ENCODE assay signal across 20 cellular contexts in the genomic region with DNA sequence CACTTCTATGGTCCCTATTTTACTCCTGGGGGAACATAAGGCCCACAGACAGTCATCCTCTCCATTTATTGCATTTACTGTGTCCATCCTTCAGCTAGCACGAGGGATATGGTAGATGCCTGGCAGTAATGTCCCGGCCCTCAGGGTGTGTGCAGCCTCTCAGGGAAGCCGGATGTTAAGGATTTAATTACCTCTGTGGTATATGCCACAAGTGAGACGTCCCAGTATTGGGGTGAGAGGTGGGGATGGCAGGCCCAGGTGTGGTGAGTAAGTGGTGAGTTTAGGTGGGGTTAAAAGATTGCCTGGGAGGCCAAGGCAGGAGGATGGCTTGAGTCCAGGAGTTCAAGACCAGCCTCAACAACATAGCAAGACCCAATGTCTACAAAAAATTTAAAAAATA.
"Had no signal": no experiment of that assay in that cellular context is flagged by ENCODE, and none has a peak within 500 bp of the region (broad histone marks: within the 10 kb centered on the region; RNA-seq: fewer than 3 reads in every experiment).

No MANE protein-coding gene starts in this region.

- H3K4me2 ChIP-seq: neural progenitor cell, smooth muscle cell had no signal

- H3K9me3 ChIP-seq: ascending aorta, colonic mucosa, heart left ventricle, lower lobe of right lung, stomach, thoracic aorta, vagina had no signal

- H3K9ac ChIP-seq: neural progenitor cell had no signal

- H3K27ac ChIP-seq: ascending aorta, brain microvascular endothelial cell, colonic mucosa, heart left ventricle, lower lobe of right lung, neural progenitor cell, stomach, thoracic aorta, vagina had no signal

- H3K27me3 ChIP-seq: ascending aorta, brain microvascular endothelial cell, colonic mucosa, heart left ventricle, neural progenitor cell, stomach, vagina had no signal

- ATAC-seq: activated naive CD4-positive, alpha-beta T cell treated with anti-CD3 and anti-CD28 coated beads, Interleukin-2, amount 50 U/mL, for 72 hours; activated T-helper 17 cell treated with anti-CD3 and anti-CD28 coated beads, Interleukin-2, amount 50 U/mL, for 72 hours; heart left ventricle; lower lobe of right lung; naive thymus-derived CD4-positive, alpha-beta T cell; sciatic nerve; stimulated activated memory B cell treated with anti-CD40 and anti-IgM and Interleukin-4, amounts not matched to agents 10 μg/mL and 1 μg/mL and 100 μg/mL, for 72 hours had no signal

- H3K36me3 ChIP-seq: ascending aorta, brain microvascular endothelial cell, colonic mucosa, heart left ventricle, lower lobe of right lung, neural progenitor cell, stomach, thoracic aorta, vagina had no signal

- H3K4me3 ChIP-seq: ascending aorta, colonic mucosa, heart left ventricle, lower lobe of right lung, neural progenitor cell, smooth muscle cell, stomach, thoracic aorta, vagina had no signal

- DNase-seq: activated CD4-positive, alpha-beta T cell treated with anti-CD3 and anti-CD28 coated beads for 1 hour; activated CD8-positive, alpha-beta memory T cell treated with anti-CD3 and anti-CD28 coated beads for 24 hours; activated CD8-positive, alpha-beta memory T cell treated with anti-CD3 and anti-CD28 coated beads, Interleukin-2, amount 50 U/mL, for 4 hours; activated T-cell treated with anti-CD3 and anti-CD28 coated beads, Interleukin-2, amount 50 U/mL, for 24 hours; brain microvascular endothelial cell; colonic mucosa; lower lobe of right lung; naive thymus-derived CD4-positive, alpha-beta T cell; stimulated activated CD4-positive, alpha-beta T cell treated with anti-CD3 and anti-CD28 coated beads, Interleukin-15, amount 100 ng/mL, for 24 hours; stomach had no signal

- H3K4me1 ChIP-seq: ascending aorta, colonic mucosa, lower lobe of right lung, neural progenitor cell had no signal

- H2AFZ ChIP-seq: neural progenitor cell had no signal
